8 cellular contexts compared by ENCODE assay signal in the genomic region with DNA sequence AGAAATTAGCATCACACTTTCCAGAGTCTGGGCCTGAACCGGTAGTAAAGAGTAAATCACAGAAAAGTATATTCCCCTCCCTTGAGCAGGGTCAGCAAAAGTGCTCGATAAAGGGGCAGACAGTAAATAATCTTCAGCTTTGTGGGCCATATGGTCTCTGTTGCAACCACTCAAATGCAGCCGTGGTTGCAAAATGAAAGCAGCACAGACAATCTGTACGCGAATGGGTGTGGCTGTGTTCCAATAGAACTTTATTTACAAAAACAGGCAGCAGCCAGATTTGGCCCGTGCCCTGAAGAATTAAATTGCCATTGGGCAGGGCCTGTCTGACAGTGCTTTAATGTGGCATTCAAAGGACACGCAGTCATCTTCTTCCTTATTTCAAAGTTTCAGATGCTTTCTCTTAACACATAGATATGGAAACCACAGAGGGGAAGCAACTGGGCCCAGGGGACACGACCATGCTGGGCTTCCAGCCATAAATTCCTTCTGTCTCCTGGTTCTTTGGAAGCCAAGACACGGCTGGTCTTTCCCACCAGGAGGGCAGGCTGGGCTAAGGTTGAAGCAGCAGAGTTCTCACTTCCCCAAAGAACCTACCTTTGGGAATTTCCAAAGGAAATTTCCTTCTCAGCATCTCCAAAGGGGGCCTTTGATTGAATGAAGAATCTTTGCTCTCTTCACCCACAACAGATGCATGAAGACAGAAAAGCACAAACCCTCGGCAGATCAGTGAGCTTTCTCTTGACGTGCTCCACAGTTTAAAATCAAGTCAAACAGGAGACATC.
DNase-seq lines count a peak whose midpoint lies in the region; ATAC-seq and TF ChIP-seq lines count a peak whose summit lies in the region.

No MANE protein-coding gene starts in this region.

- peaks cover 0 to 11% (median 3%) of the 10 kb centered on the region in 7 donors for H3K9me3 Mint-ChIP-seq in naive B cell

- TF ChIP-seq CTCF in A673 (conservative IDR thresholded peaks at IDR 0.05; ENCODE audit: low read depth, low read length): no peak
- TF ChIP-seq CTCF in coronary artery (IDR thresholded peaks at IDR 0.05): no peak

- peak overlapping the region; percentile 24 to 87 (median 67) for H3K27ac Mint-ChIP-seq in naive B cell

- H3K27ac ChIP-seq in A673 (ENCODE audit: low read depth, low read length, poor library complexity, severe bottlenecking) (no peak overlapping the region), coronary artery (peak overlapping the region in 1 of 2 donors; percentile 10)

- intact Hi-C loops in A673 (cut with micrococcal nuclease; ENCODE audit: unreplicated experiment): loop anchor here (10.0 kb wide), 1 partner anchor 550 kb away; no protein-coding TSS in a partner anchor

- CTCF ChIA-PET in A673 (lab: Charles Lee): no interaction called here

- POLR2A ChIA-PET in A673 (lab: Charles Lee; ENCODE audit: low non-redundant PET): no interaction called here

- H3K36me3 ChIP-seq in A673 (ENCODE audit: insufficient read depth, low read length, poor library complexity, severe bottlenecking): no peaks in the 10 kb centered on the region

- H3K27me3 ChIP-seq in A673 (replicated peaks; ENCODE audit: insufficient read depth, low read depth, low read length, poor library complexity): no peaks in the 10 kb centered on the region

- H3K4me3 ChIP-seq in A673 (ENCODE audit: low read depth, low read length, poor library complexity, severe bottlenecking) (no peak overlapping the region), coronary artery (peak overlapping the region; percentile 47)

- H3K9me3 ChIP-seq in A673 (ENCODE audit: low read depth, low read length, poor library complexity, severe bottlenecking): no peaks in the 10 kb centered on the region

- peaks cover 30% of the 10 kb centered on the region for H3K4me1 ChIP-seq in A673 (ENCODE audit: insufficient read depth, low read length, poor library complexity, severe bottlenecking)

- BruUV-seq in A673 (replicated peaks; lab: Mats Ljungman, UMichigan): no TSS peak

- DNase-seq in A673 (ENCODE audit: low spot score): peak; percentile 65
- DNase-seq in NOMO-1 (lab: John Stamatoyannopoulos, UW; ENCODE audit: unreplicated experiment in 2 of 2): peak; percentile 76 to 95
- no peak for DNase-seq in coronary artery (ENCODE audit: low spot score)
- peak; percentile 75 for DNase-seq in naive B cell
- no peak for DNase-seq in activated effector memory CD4-positive, alpha-beta T cell treated with Interleukin-2 at 50 U/mL for 16 hours

- peaks cover 0 to 9% (median 8%) of the 10 kb centered on the region in 3 donors for H3K27me3 Mint-ChIP-seq in naive B cell

- peaks cover 75 to 88% (median 84%) of the 10 kb centered on the region in 3 donors for H3K4me1 Mint-ChIP-seq in naive B cell

- H3K4me3 Mint-ChIP-seq in naive B cell: peak overlapping the region; percentile 19 to 84 (median 68)

- peak; percentile 40 for ATAC-seq in GM18861 (IDR thresholded peaks at IDR 0.05; ENCODE audit: unreplicated experiment)
- peak; percentile 93 to 94 for ATAC-seq in naive B cell (ENCODE audit: low read depth in 2 of 2)
- ATAC-seq in HG03196 (IDR thresholded peaks at IDR 0.05; ENCODE audit: unreplicated experiment): no peak
- no peak for ATAC-seq in HG02763 (IDR thresholded peaks at IDR 0.05; ENCODE audit: unreplicated experiment)

- H3K36me3 Mint-ChIP-seq in naive B cell: peaks cover 0 to 3% of the 10 kb centered on the region in 2 donors

Comparison
In these comparisons a context has a peak if more than half of its experiments do, and no peak if none do; other contexts are left out.
1. DNase-seq: peak in A673 (single experiment), NOMO-1 (2 of 2) and naive B cell (single experiment); none in coronary artery (single experiment) and activated effector memory CD4-positive, alpha-beta T cell treated with Interleukin-2 at 50 U/mL for 16 hours (single experiment).
2. ATAC-seq: peak in GM18861 (single experiment) and naive B cell (2 of 2); none in HG03196 (single experiment) and HG02763 (single experiment).